ENCODE assay signal across 1 cellular context in the genomic region with DNA sequence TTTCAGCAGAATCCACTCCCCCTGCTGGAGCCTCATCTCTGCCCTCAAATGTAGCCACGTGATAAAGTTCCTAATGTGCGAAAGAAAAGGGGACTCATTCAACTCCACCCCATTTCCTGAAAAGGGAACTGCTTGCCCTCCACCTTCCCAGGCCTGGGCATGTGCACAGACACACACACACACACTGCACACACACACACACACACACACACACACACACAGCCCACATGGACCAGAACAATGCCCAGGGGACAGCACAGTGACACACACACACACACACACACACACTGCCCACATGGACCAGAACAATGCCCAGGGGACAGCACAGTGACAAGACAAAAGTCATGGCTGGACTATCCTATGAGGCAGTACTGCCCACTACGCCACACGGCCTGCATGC.
TF ChIP-seq lines count a peak whose summit lies in the region.

No MANE protein-coding gene starts in this region.

TF ChIP-seq in IMR-90, 13 proteins besides CTCF, POLR2A, EP300 and RAD21:
- no peak for TF ChIP-seq SMC3 (IDR thresholded peaks at IDR 0.05; ENCODE audit: low read depth, low read length)
- TF ChIP-seq MAFK (IDR thresholded peaks at IDR 0.05; ENCODE audit: low read depth, low read length) = no peak
- TF ChIP-seq FOS (IDR thresholded peaks at IDR 0.05; ENCODE audit: low read depth, low read length) = no peak
